Comparison of ENCODE assay signal across 8 cellular contexts in genomic region chr2:96815326-96816126, GRCh38. TPM values are rescaled to one million over a fixed set of nuclear protein-coding genes. Genes with fewer than 3 reads are reported as not detected.
DNase-seq lines count a peak whose midpoint lies in the region; ATAC-seq and TF ChIP-seq lines count a peak whose summit lies in the region.

No MANE protein-coding gene starts in this region.

- H3K36me3 ChIP-seq in DND-41 (ENCODE audit: insufficient read depth, low read length), result peaks cover 27% of the 10 kb centered on the region
- H3K36me3 ChIP-seq in colonic mucosa, result no peaks in the 10 kb centered on the region
- H3K36me3 ChIP-seq in mesendoderm (ENCODE audit: control insufficient read depth, insufficient read depth, low read length), result no peaks in the 10 kb centered on the region
- peaks cover 0 to 14% (median 0%) of the 10 kb centered on the region in 3 donors for H3K36me3 ChIP-seq in tibial nerve

- H3K9ac ChIP-seq in DND-41 (ENCODE audit: low read depth, low read length), result peak overlapping the region; percentile 87
- peak overlapping the region; percentile 52 to 84 for H3K9ac ChIP-seq in colonic mucosa (ENCODE audit: low read depth in 2 of 2, low read length in 2 of 2)
- H3K9ac ChIP-seq in mesendoderm (ENCODE audit: low read length), result peak overlapping the region; percentile 38

- peaks cover 36% of the 10 kb centered on the region for H4K20me1 ChIP-seq in DND-41 (ENCODE audit: insufficient read depth, low read length)

- no peak for TF ChIP-seq POLR2A in tibial nerve (IDR thresholded peaks at IDR 0.05)

- H2BK15ac ChIP-seq in mesendoderm (replicated peaks; ENCODE audit: low read depth), result no peak overlapping the region

- H3K56ac ChIP-seq in mesendoderm (ENCODE audit: low read length), result peak overlapping the region; percentile 86

- intact Hi-C loops in colonic mucosa (cut with DNase I), result no loop called here

- WGBS in mesendoderm (ENCODE audit: extremely low coverage, insufficient coverage, low lambda C conversion rate), result no CpG with 5 or more reads among the region's 60 CpGs
- WGBS in tibial nerve, 2 donors, result 2% methylated on average over 37 to 42 of the region's 60 CpGs

- DNase-seq in A172 (ENCODE audit: low spot score) (peak; percentile 27), DND-41 (no peak), RPMI8226 (peak; percentile 58), colonic mucosa (peak; percentile 45), mesendoderm (peak; percentile 82), tibial nerve (ENCODE audit: low spot score in 2 of 2) (peak in 1 of 2 donors; percentile 27)

- peaks cover 15% of the 10 kb centered on the region for H3K79me1 ChIP-seq in mesendoderm (ENCODE audit: low read length)

- H3K27ac ChIP-seq in DND-41 (ENCODE audit: low read length), result peak overlapping the region; percentile 65
- peak overlapping the region; percentile 98 for H3K27ac ChIP-seq in colonic mucosa
- no peak overlapping the region for H3K27ac ChIP-seq in mesendoderm (ENCODE audit: low read depth, low read length)
- H3K27ac ChIP-seq in tibial nerve, result peak overlapping the region; percentile 88 to 96 (median 94)

- H3K9me3 ChIP-seq in DND-41 (ENCODE audit: insufficient read depth, low read length, severe bottlenecking) (no peaks in the 10 kb centered on the region), colonic mucosa (no peaks in the 10 kb centered on the region), tibial nerve (no peaks in the 10 kb centered on the region)

- TF ChIP-seq EP300 in tibial nerve (IDR thresholded peaks at IDR 0.05), result no peak

- no peak overlapping the region for H2BK5ac ChIP-seq in mesendoderm (ENCODE audit: low read length)

- H3K4me1 ChIP-seq in DND-41 (ENCODE audit: insufficient read depth, low read length), result peaks cover 44% of the 10 kb centered on the region
- H3K4me1 ChIP-seq in colonic mucosa, result peaks cover 23% of the 10 kb centered on the region
- H3K4me1 ChIP-seq in mesendoderm (ENCODE audit: control insufficient read depth, low read depth, low read length), result peaks cover 10% of the 10 kb centered on the region
- peaks cover 0 to 49% (median 38%) of the 10 kb centered on the region in 4 donors for H3K4me1 ChIP-seq in tibial nerve

- H3K4ac ChIP-seq in mesendoderm (ENCODE audit: low read depth, low read length), result no peak overlapping the region

- no peak overlapping the region for H2AK5ac ChIP-seq in mesendoderm (ENCODE audit: low read length)

- H2AFZ ChIP-seq in DND-41 (ENCODE audit: low read depth, low read length), result peak overlapping the region; percentile 87

- H3K18ac ChIP-seq in mesendoderm (ENCODE audit: low read length), result no peak overlapping the region

- H2BK120ac ChIP-seq in mesendoderm (ENCODE audit: low read depth, low read length), result no peak overlapping the region

- H3K79me2 ChIP-seq in DND-41 (ENCODE audit: insufficient read depth, low read length) (peaks cover 39% of the 10 kb centered on the region), mesendoderm (ENCODE audit: control insufficient read depth, insufficient read depth, low read length) (peaks cover 26% of the 10 kb centered on the region)

- H3K23ac ChIP-seq in mesendoderm (ENCODE audit: low read length), result no peak overlapping the region

- H3K4me3 ChIP-seq in DND-41 (ENCODE audit: low read depth in 1 of 2, low read length in 2 of 2) (peak overlapping the region; percentile 73 to 97), colonic mucosa (peak overlapping the region; percentile 69), mesendoderm (ENCODE audit: low read length) (peak overlapping the region; percentile 9), tibial nerve (peak overlapping the region; percentile 57 to 89 (median 70))

- H3K4me2 ChIP-seq in DND-41 (ENCODE audit: insufficient read depth, low read length), result peak overlapping the region; percentile 100
- peak overlapping the region; percentile 92 for H3K4me2 ChIP-seq in mesendoderm (ENCODE audit: low read length)

- no peak for TF ChIP-seq CTCF in DND-41 (IDR thresholded peaks at IDR 0.05; ENCODE audit: borderline replicate concordance, extremely low read depth, low read length, poor library complexity, severe bottlenecking)
- no peak for TF ChIP-seq CTCF in colonic mucosa (IDR thresholded peaks at IDR 0.05)
- peak in 1 of 5 experiments; percentile 8 for TF ChIP-seq CTCF in tibial nerve (IDR thresholded peaks at IDR 0.05)

- ATAC-seq in DND-41 (ENCODE audit: insufficient read depth, low read depth) (peak; percentile 8), HG03159 (IDR thresholded peaks at IDR 0.05; ENCODE audit: unreplicated experiment) (peak; percentile 13), HG03521 (IDR thresholded peaks at IDR 0.05; ENCODE audit: unreplicated experiment) (no peak)

- H3K27me3 ChIP-seq in DND-41 (ENCODE audit: insufficient read depth, low read length, poor library complexity) (no peaks in the 10 kb centered on the region), colonic mucosa (no peaks in the 10 kb centered on the region), mesendoderm (ENCODE audit: insufficient read depth, low read length, poor library complexity) (no peaks in the 10 kb centered on the region), tibial nerve (no peaks in the 10 kb centered on the region)

- no peak overlapping the region for H4K5ac ChIP-seq in mesendoderm (ENCODE audit: low read length)

- no peak overlapping the region for H4K8ac ChIP-seq in mesendoderm (ENCODE audit: low read depth, low read length)

RNA-seq across cellular contexts. Expression of gene CNNM3, which starts 0.5 kb away (rescaled TPM):
- total RNA-seq in A172 (2014; rRNA removed; shearing (Covaris generic)), result 5.5 and 7.1 TPM in 2 replicates
- 10 to 100 TPM; 24.4 to 33.0 TPM for total RNA-seq in colonic mucosa
- 10.9 TPM for polyA plus RNA-seq in mesendoderm (2013, experiment 1 of 2)
- polyA plus RNA-seq in mesendoderm (2013, experiment 2 of 2), result 10.7 TPM
- 10 to 100 TPM; 21.8 to 27.8 (median 22.9) TPM for total RNA-seq in tibial nerve

RNA-seq across cellular contexts. Expression of gene ANKRD23, which starts 28.3 kb away (rescaled TPM):
- 4.2 and 5.7 TPM in 2 replicates for total RNA-seq in A172 (2014; rRNA removed; shearing (Covaris generic))
- total RNA-seq in colonic mucosa, result 1 to 10 TPM; 1.4 to 4.1 TPM
- 0.86 TPM for polyA plus RNA-seq in mesendoderm (2013, experiment 1 of 2)
- polyA plus RNA-seq in mesendoderm (2013, experiment 2 of 2), result 1.7 TPM
- total RNA-seq in tibial nerve, result 10 to 100 TPM in 2 of 4 donors, 1 to 10 TPM in 2; 6.1 to 23.1 (median 11.2) TPM

RNA-seq across cellular contexts. Expression of gene ANKRD39, which starts 42.3 kb away (rescaled TPM):
- total RNA-seq in A172 (2014; rRNA removed; shearing (Covaris generic)), result 33.5 and 37.9 TPM in 2 replicates
- total RNA-seq in colonic mucosa (10 to 100 TPM; 12.4 to 18.7 TPM), tibial nerve (10 to 100 TPM; 13.8 to 23.7 (median 19.5) TPM)
- polyA plus RNA-seq in mesendoderm (2013, experiment 1 of 2), result 14.2 TPM
- polyA plus RNA-seq in mesendoderm (2013, experiment 2 of 2), result 13.8 TPM

RNA-seq across cellular contexts. Expression of gene SEMA4C, which starts 54.4 kb away (rescaled TPM):
- 38.4 and 40.1 TPM in 2 replicates for total RNA-seq in A172 (2014; rRNA removed; shearing (Covaris generic))
- total RNA-seq in colonic mucosa, result 10 to 100 TPM; 13.0 to 17.2 TPM
- polyA plus RNA-seq in mesendoderm (2013, experiment 1 of 2), result 32.1 TPM
- 31.2 TPM for polyA plus RNA-seq in mesendoderm (2013, experiment 2 of 2)
- 100 to 1,000 TPM; 120 to 181 (median 147) TPM for total RNA-seq in tibial nerve

RNA-seq across cellular contexts. Expression of gene CNNM4, which starts 54.8 kb away (rescaled TPM):
- 4.4 and 5.2 TPM in 2 replicates for total RNA-seq in A172 (2014; rRNA removed; shearing (Covaris generic))
- 100 to 1,000 TPM in 1 of 2 donors, 10 to 100 TPM in 1; 80.4 to 190 TPM for total RNA-seq in colonic mucosa
- polyA plus RNA-seq in mesendoderm (2013, experiment 1 of 2), result 8.3 TPM
- 7.8 TPM for polyA plus RNA-seq in mesendoderm (2013, experiment 2 of 2)
- total RNA-seq in tibial nerve, result 10 to 100 TPM in 1 of 4 donors, 1 to 10 TPM in 3; 6.3 to 10.2 (median 7.9) TPM

Comparison
In these comparisons a context has a peak if more than half of its experiments do, and no peak if none do; other contexts are left out.
1. H3K4me3 ChIP-seq: peak in every context shown above with its lines; median percentile 85 in DND-41; 70 in tibial nerve; 69 in colonic mucosa; 9 in mesendoderm.